Comparison of ENCODE assay signal across 15 cellular contexts in genomic region chr17:65009848-65010247, GRCh38.
"Had no signal": no experiment of that assay in that cellular context is flagged by ENCODE, and none has a peak within 500 bp of the region (broad histone marks: within the 10 kb centered on the region; RNA-seq: fewer than 3 reads in every experiment).

No MANE protein-coding gene starts in this region.

- DNase-seq: activated CD4-positive, alpha-beta T cell treated with anti-CD3 and anti-CD28 coated beads for 36 hours; activated naive CD4-positive, alpha-beta T cell treated with anti-CD3 and anti-CD28 coated beads, Interleukin-2, amount 50 U/mL, for 16 hours; adrenal gland; cortex of kidney; effector memory CD4-positive, alpha-beta T cell; posterior cingulate gyrus; right cardiac atrium; T1000; tibial artery had no signal

- ATAC-seq: activated CD4-positive, alpha-beta T cell treated with anti-CD3 and anti-CD28 coated beads for 36 hours; activated T-helper 17 cell treated with anti-CD3 and anti-CD28 coated beads, Interleukin-2, amount 50 U/mL, for 72 hours; right cardiac atrium had no signal

- H3K27me3 Mint-ChIP-seq: activated CD4-positive, alpha-beta T cell treated with anti-CD3 and anti-CD28 coated beads for 36 hours; activated T-helper 17 cell treated with anti-CD3 and anti-CD28 coated beads, Interleukin-2, amount 50 U/mL, for 72 hours had no signal

- H3K9me3 ChIP-seq: adrenal gland, tibial artery, vagina had no signal

- H3K27me3 ChIP-seq: adrenal gland, hepatocyte, tibial artery, vagina had no signal

- H3K4me2 ChIP-seq: hepatocyte, smooth muscle cell had no signal

- H3K4me3 Mint-ChIP-seq: activated CD4-positive, alpha-beta T cell treated with anti-CD3 and anti-CD28 coated beads for 36 hours; activated T-helper 17 cell treated with anti-CD3 and anti-CD28 coated beads, Interleukin-2, amount 50 U/mL, for 72 hours had no signal

- H3K27ac Mint-ChIP-seq: activated CD4-positive, alpha-beta T cell treated with anti-CD3 and anti-CD28 coated beads for 36 hours; activated T-helper 17 cell treated with anti-CD3 and anti-CD28 coated beads, Interleukin-2, amount 50 U/mL, for 72 hours had no signal

- H3K9me3 Mint-ChIP-seq: activated T-helper 17 cell treated with anti-CD3 and anti-CD28 coated beads, Interleukin-2, amount 50 U/mL, for 72 hours had no signal

- H3K4me3 ChIP-seq: adrenal gland, hepatocyte, smooth muscle cell, tibial artery, vagina had no signal

- H2AFZ ChIP-seq: hepatocyte had no signal

- H3K36me3 ChIP-seq: adrenal gland had no signal

- H3K27ac ChIP-seq: epithelial cell of prostate, hepatocyte, tibial artery, vagina, VCaP had no signal
